14 cellular contexts compared by ENCODE assay signal in genomic region chr2:181252248-181253148, GRCh38.
A peak's percentile ranks its signal among the peaks of the same experiment; 100 is the strongest.
DNase-seq lines count a peak whose midpoint lies in the region; ATAC-seq and TF ChIP-seq lines count a peak whose summit lies in the region.
"Had no signal": no experiment of that assay in that cellular context is flagged by ENCODE, and none has a peak within 500 bp of the region (broad histone marks: within the 10 kb centered on the region; RNA-seq: fewer than 3 reads in every experiment).

No MANE protein-coding gene starts in this region.

- H3K27me3 Mint-ChIP-seq in T-helper 2 cell treated with Interferon-gamma antibody and Interleukin-4, amounts not matched to agents 5 μg/mL and 100 μg/mL, for 36 hours (ENCODE audit: low read depth) = no peaks in the 10 kb centered on the region
- H3K27me3 Mint-ChIP-seq in naive thymus-derived CD4-positive, alpha-beta T cell = no peaks in the 10 kb centered on the region
- no peaks in the 10 kb centered on the region for H3K27me3 Mint-ChIP-seq in stimulated activated memory B cell treated with anti-CD40 and anti-IgM and Interleukin-4, amounts not matched to agents 10 μg/mL and 1 μg/mL and 100 μg/mL, for 72 hours
- H3K27me3 Mint-ChIP-seq: activated naive CD4-positive, alpha-beta T cell treated with anti-CD3 and anti-CD28 coated beads, Interleukin-2, amount 50 U/mL, for 24 hours had no signal

- H3K27ac Mint-ChIP-seq in T-helper 2 cell treated with Interferon-gamma antibody and Interleukin-4, amounts not matched to agents 5 μg/mL and 100 μg/mL, for 36 hours = peak overlapping the region; percentile 10
- peak overlapping the region in 5 of 9 donors; percentile 1 to 68 (median 56) for H3K27ac Mint-ChIP-seq in naive thymus-derived CD4-positive, alpha-beta T cell
- H3K27ac Mint-ChIP-seq in stimulated activated memory B cell treated with anti-CD40 and anti-IgM and Interleukin-4, amounts not matched to agents 10 μg/mL and 1 μg/mL and 100 μg/mL, for 72 hours = no peak overlapping the region
- H3K27ac Mint-ChIP-seq: activated naive CD4-positive, alpha-beta T cell treated with anti-CD3 and anti-CD28 coated beads, Interleukin-2, amount 50 U/mL, for 24 hours; nephron had no signal

- DNase-seq in T-helper 2 cell treated with Interferon-gamma antibody and Interleukin-4, amounts not matched to agents 5 μg/mL and 100 μg/mL, for 36 hours (ENCODE audit: low spot score) = no peak
- DNase-seq in T-helper 2 cell (no peak), NOMO-1 treated with DMSO at 0.1 percent for 48 hours (lab: John Stamatoyannopoulos, UW; ENCODE audit: unreplicated experiment) (peak; percentile 94), C1 segment of cervical spinal cord (lab: John Stamatoyannopoulos, UW) (no peak), brain microvascular endothelial cell (no peak)
- no peak for DNase-seq in naive thymus-derived CD4-positive, alpha-beta T cell
- DNase-seq: DMS 273 treated with DMSO at 0.1 percent for 48 hours; NCI-H1694 treated with DMSO at 0.1 percent for 48 hours; Peyer's patch; stimulated activated CD8-positive, alpha-beta memory T cell treated with anti-CD3 and anti-CD28 coated beads, Interleukin-4, amount 100 ng/mL, for 48 hours had no signal

- H3K9me3 ChIP-seq in naive thymus-derived CD4-positive, alpha-beta T cell (ENCODE audit: control insufficient read depth in 2 of 3, low read length in 3 of 3) = no peaks in the 10 kb centered on the region
- H3K9me3 ChIP-seq: Peyer's patch had no signal

- ATAC-seq in HG02623 (IDR thresholded peaks at IDR 0.05; ENCODE audit: unreplicated experiment) = peak; percentile 50
- ATAC-seq in naive thymus-derived CD4-positive, alpha-beta T cell = peak; percentile 63
- no peak for ATAC-seq in stimulated activated memory B cell treated with anti-CD40 and anti-IgM and Interleukin-4, amounts not matched to agents 10 μg/mL and 1 μg/mL and 100 μg/mL, for 72 hours

- H3K4me1 Mint-ChIP-seq in T-helper 2 cell treated with Interferon-gamma antibody and Interleukin-4, amounts not matched to agents 5 μg/mL and 100 μg/mL, for 36 hours (ENCODE audit: low read depth) = peaks cover 29% of the 10 kb centered on the region
- H3K4me1 Mint-ChIP-seq in naive thymus-derived CD4-positive, alpha-beta T cell = peaks cover 15 to 34% (median 23%) of the 10 kb centered on the region in 7 donors
- H3K4me1 Mint-ChIP-seq in stimulated activated memory B cell treated with anti-CD40 and anti-IgM and Interleukin-4, amounts not matched to agents 10 μg/mL and 1 μg/mL and 100 μg/mL, for 72 hours = no peaks in the 10 kb centered on the region

- H3K9me3 Mint-ChIP-seq in T-helper 2 cell treated with Interferon-gamma antibody and Interleukin-4, amounts not matched to agents 5 μg/mL and 100 μg/mL, for 36 hours = no peaks in the 10 kb centered on the region
- peaks cover 0 to 8% (median 0%) of the 10 kb centered on the region in 11 donors for H3K9me3 Mint-ChIP-seq in naive thymus-derived CD4-positive, alpha-beta T cell
- H3K9me3 Mint-ChIP-seq in stimulated activated memory B cell treated with anti-CD40 and anti-IgM and Interleukin-4, amounts not matched to agents 10 μg/mL and 1 μg/mL and 100 μg/mL, for 72 hours = no peaks in the 10 kb centered on the region
- H3K9me3 Mint-ChIP-seq: activated naive CD4-positive, alpha-beta T cell treated with anti-CD3 and anti-CD28 coated beads, Interleukin-2, amount 50 U/mL, for 24 hours; nephron had no signal

- no peak for TF ChIP-seq CTCF in brain microvascular endothelial cell (IDR thresholded peaks at IDR 0.05; ENCODE audit: low read depth, low read length, missing control alignments)

- H3K27ac ChIP-seq in naive thymus-derived CD4-positive, alpha-beta T cell (ENCODE audit: low read depth, low read length) = no peak overlapping the region
- H3K27ac ChIP-seq in brain microvascular endothelial cell = no peak overlapping the region
- H3K27ac ChIP-seq: Peyer's patch had no signal

- intact Hi-C loops in naive thymus-derived CD4-positive, alpha-beta T cell (cut with micrococcal nuclease) = no loop called here

- CTCF ChIA-PET in naive thymus-derived CD4-positive, alpha-beta T cell (lab: Charles Lee) = no interaction called here

- no peaks in the 10 kb centered on the region for H3K27me3 ChIP-seq in naive thymus-derived CD4-positive, alpha-beta T cell (ENCODE audit: control insufficient read depth in 2 of 2, insufficient read depth in 2 of 2, low read length in 2 of 2)
- no peaks in the 10 kb centered on the region for H3K27me3 ChIP-seq in brain microvascular endothelial cell (replicated peaks)
- H3K27me3 ChIP-seq: Peyer's patch had no signal

- POLR2A ChIA-PET in naive thymus-derived CD4-positive, alpha-beta T cell (lab: Charles Lee) = interaction anchor here (0.7 to 1.0 kb wide), 2 partner anchors 8 to 10 kb away, joined by 4 read pairs; no protein-coding TSS in a partner anchor

- no peaks in the 10 kb centered on the region for H3K36me3 ChIP-seq in naive thymus-derived CD4-positive, alpha-beta T cell (ENCODE audit: control insufficient read depth in 2 of 3, insufficient read depth in 3 of 3, low read length in 3 of 3)
- H3K36me3 ChIP-seq in brain microvascular endothelial cell (replicated peaks) = no peaks in the 10 kb centered on the region
- H3K36me3 ChIP-seq: Peyer's patch had no signal

- H3K4me1 ChIP-seq in naive thymus-derived CD4-positive, alpha-beta T cell (ENCODE audit: control insufficient read depth in 2 of 2, insufficient read depth in 2 of 2, low read length in 2 of 2) = peaks cover 5 to 12% of the 10 kb centered on the region in 2 donors
- H3K4me1 ChIP-seq: Peyer's patch had no signal

- in situ Hi-C loops in brain microvascular endothelial cell (cut with HindIII; ENCODE audit: low pct_ligation_motif_present, low sequenced_read_pairs) = no loop called here

- H3K4me3 Mint-ChIP-seq in T-helper 2 cell treated with Interferon-gamma antibody and Interleukin-4, amounts not matched to agents 5 μg/mL and 100 μg/mL, for 36 hours = no peak overlapping the region
- H3K4me3 Mint-ChIP-seq in naive thymus-derived CD4-positive, alpha-beta T cell = peak overlapping the region in 2 of 10 donors; percentile 10 to 42
- H3K4me3 Mint-ChIP-seq in stimulated activated memory B cell treated with anti-CD40 and anti-IgM and Interleukin-4, amounts not matched to agents 10 μg/mL and 1 μg/mL and 100 μg/mL, for 72 hours = no peak overlapping the region
- H3K4me3 Mint-ChIP-seq: activated naive CD4-positive, alpha-beta T cell treated with anti-CD3 and anti-CD28 coated beads, Interleukin-2, amount 50 U/mL, for 24 hours; nephron had no signal

- H3K4me3 ChIP-seq in naive thymus-derived CD4-positive, alpha-beta T cell (ENCODE audit: low read length) = no peak overlapping the region
- no peak overlapping the region for H3K4me3 ChIP-seq in brain microvascular endothelial cell (ENCODE audit: low read depth, low read length)
- H3K4me3 ChIP-seq: Peyer's patch had no signal

- peaks cover 28% of the 10 kb centered on the region for H3K36me3 Mint-ChIP-seq in T-helper 2 cell treated with Interferon-gamma antibody and Interleukin-4, amounts not matched to agents 5 μg/mL and 100 μg/mL, for 36 hours (ENCODE audit: low read depth)
- H3K36me3 Mint-ChIP-seq in naive thymus-derived CD4-positive, alpha-beta T cell = peaks cover 5 to 42% (median 10%) of the 10 kb centered on the region in 5 donors
- H3K36me3 Mint-ChIP-seq in stimulated activated memory B cell treated with anti-CD40 and anti-IgM and Interleukin-4, amounts not matched to agents 10 μg/mL and 1 μg/mL and 100 μg/mL, for 72 hours = no peaks in the 10 kb centered on the region
